In the genomic region with DNA sequence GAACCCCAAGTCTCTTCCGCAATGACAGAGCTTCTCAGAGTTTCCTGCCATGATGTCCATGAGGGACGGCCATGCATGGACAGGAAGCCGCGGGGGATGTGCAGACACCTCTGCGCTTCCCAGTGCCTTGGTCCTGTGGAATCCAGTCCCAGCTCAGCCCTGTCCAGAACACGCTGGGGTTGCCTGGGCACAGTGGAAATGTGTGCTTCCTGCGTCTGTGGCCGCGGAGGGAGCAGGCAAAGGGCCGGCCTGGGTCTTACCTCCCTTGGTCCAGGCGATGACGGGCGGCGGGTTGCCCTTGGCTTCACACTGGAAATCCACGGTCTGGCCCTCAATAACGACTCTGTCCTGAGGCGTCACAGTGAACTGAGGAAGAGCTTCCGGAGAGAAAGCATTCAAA, we compare ENCODE assay signal across 17 cellular contexts.
"Had no signal": no experiment of that assay in that cellular context is flagged by ENCODE, and none has a peak within 500 bp of the region (broad histone marks: within the 10 kb centered on the region; RNA-seq: fewer than 3 reads in every experiment).

No MANE protein-coding gene starts in this region.

- H3K27ac ChIP-seq: coronary artery, neutrophil, thyroid gland, uterus, WERI-Rb-1 had no signal

- ATAC-seq: activated naive CD4-positive, alpha-beta T cell treated with anti-CD3 and anti-CD28 coated beads, Interleukin-2, amount 50 U/mL, for 72 hours; naive thymus-derived CD4-positive, alpha-beta T cell had no signal

- H3K27me3 Mint-ChIP-seq: activated CD4-positive, alpha-beta memory T cell treated with anti-CD3 and anti-CD28 coated beads, Interleukin-2, amount 10 ng/mL, durations not matched to agents 7 days and 5 days had no signal

- H3K4me1 Mint-ChIP-seq: activated CD4-positive, alpha-beta memory T cell treated with anti-CD3 and anti-CD28 coated beads, Interleukin-2, amount 10 ng/mL, durations not matched to agents 7 days and 5 days; naive thymus-derived CD4-positive, alpha-beta T cell had no signal

- H3K9me3 ChIP-seq: neutrophil, thyroid gland, uterus had no signal

- H3K27ac Mint-ChIP-seq: activated CD4-positive, alpha-beta memory T cell treated with anti-CD3 and anti-CD28 coated beads, Interleukin-2, amount 10 ng/mL, durations not matched to agents 7 days and 5 days; activated naive CD4-positive, alpha-beta T cell treated with anti-CD3 and anti-CD28 coated beads, Interleukin-2, amount 50 U/mL, for 72 hours; naive thymus-derived CD4-positive, alpha-beta T cell had no signal

- H3K36me3 ChIP-seq: neutrophil, uterus had no signal

- H3K4me2 ChIP-seq: smooth muscle cell had no signal

- H3K4me1 ChIP-seq: thyroid gland, uterus had no signal

- H3K36me3 Mint-ChIP-seq: activated naive CD4-positive, alpha-beta T cell treated with anti-CD3 and anti-CD28 coated beads, Interleukin-2, amount 50 U/mL, for 72 hours; naive thymus-derived CD4-positive, alpha-beta T cell had no signal

- H3K9me3 Mint-ChIP-seq: activated CD4-positive, alpha-beta memory T cell treated with anti-CD3 and anti-CD28 coated beads, Interleukin-2, amount 10 ng/mL, durations not matched to agents 7 days and 5 days; activated naive CD4-positive, alpha-beta T cell treated with anti-CD3 and anti-CD28 coated beads, Interleukin-2, amount 50 U/mL, for 72 hours had no signal

- H3K4me3 Mint-ChIP-seq: activated CD4-positive, alpha-beta memory T cell treated with anti-CD3 and anti-CD28 coated beads, Interleukin-2, amount 10 ng/mL, durations not matched to agents 7 days and 5 days; naive thymus-derived CD4-positive, alpha-beta T cell had no signal

- H3K27me3 ChIP-seq: neutrophil, thyroid gland, uterus had no signal

- H3K4me3 ChIP-seq: coronary artery, lung, smooth muscle cell, thyroid gland, uterus had no signal

- DNase-seq: activated CD4-positive, alpha-beta memory T cell treated with anti-CD3 and anti-CD28 coated beads, Interleukin-2, amount 10 ng/mL, durations not matched to agents 7 days and 5 days; activated gamma-delta T cell; activated T-cell treated with anti-CD3 and anti-CD28 coated beads, Interleukin-2, amount 50 U/mL, for 48 hours; caudate nucleus; effector CD8-positive, alpha-beta T cell; foreskin melanocyte; kidney glomerular epithelial cell; midbrain; naive thymus-derived CD4-positive, alpha-beta T cell; thyroid gland; uterus; WERI-Rb-1 had no signal
